In the genomic region with DNA sequence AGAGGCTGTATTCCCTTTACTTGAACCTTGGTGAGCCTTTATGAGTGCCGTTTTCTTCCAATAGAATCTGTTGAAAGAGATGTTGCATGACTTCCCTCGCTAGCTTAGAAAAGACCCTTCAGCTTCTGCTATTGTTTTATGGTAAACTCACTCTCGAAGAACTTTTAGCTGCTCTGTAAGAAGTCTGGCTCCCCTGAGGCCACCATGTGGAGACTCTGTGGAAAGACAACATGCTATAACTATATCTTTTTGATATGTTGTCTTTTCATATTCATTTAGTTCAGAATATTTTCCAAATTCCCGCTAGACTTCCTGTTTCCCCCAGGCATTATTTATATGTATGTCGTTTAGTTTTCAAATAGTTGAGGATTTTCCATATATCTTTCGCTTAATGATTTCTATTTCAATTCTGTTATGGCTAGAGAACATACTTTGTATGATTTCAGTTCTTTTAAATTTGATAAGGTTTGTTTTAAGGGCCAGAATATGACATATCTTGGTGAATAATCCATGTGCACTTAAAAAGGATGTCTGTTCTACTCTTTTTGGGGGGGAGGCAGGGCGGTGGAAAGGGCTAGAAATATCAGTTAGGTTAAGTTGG, we compare ENCODE assay signal across 8 cellular contexts.
DNase-seq lines count a peak whose midpoint lies in the region; ATAC-seq and TF ChIP-seq lines count a peak whose summit lies in the region.

No MANE protein-coding gene starts in this region.

- no peak overlapping the region for H3K27ac ChIP-seq in liver (ENCODE audit: low read depth in 1 of 2, low read length in 2 of 2)

- H3K27me3 ChIP-seq in liver (ENCODE audit: control insufficient read depth in 4 of 4, insufficient read depth in 4 of 4, low read length in 3 of 4) = no peaks in the 10 kb centered on the region

- TF ChIP-seq RAD21 in liver (IDR thresholded peaks at IDR 0.05) = peak; percentile 83 to 88

- H3K9me3 ChIP-seq in liver (ENCODE audit: control insufficient read depth in 4 of 4, low read length in 3 of 4) = no peaks in the 10 kb centered on the region

- no peaks in the 10 kb centered on the region for H3K4me1 ChIP-seq in liver (ENCODE audit: control insufficient read depth in 4 of 4, insufficient read depth in 4 of 4, low read length in 3 of 4)

- no peak overlapping the region for H3K9ac ChIP-seq in liver (ENCODE audit: low read depth in 1 of 2, low read length in 2 of 2)

- WGBS in liver = 60% methylated on average over 7 of the region's 7 CpGs

- peak; percentile 77 for TF ChIP-seq CTCF in cardiac fibroblast (IDR thresholded peaks at IDR 0.05; ENCODE audit: low read depth, low read length)
- TF ChIP-seq CTCF in liver (IDR thresholded peaks at IDR 0.05; ENCODE audit: low read depth, low read length, missing input control) = peak; percentile 75

- H3K36me3 ChIP-seq in liver (ENCODE audit: control insufficient read depth in 4 of 4, insufficient read depth in 3 of 4, low read depth in 1 of 4, low read length in 3 of 4) = no peaks in the 10 kb centered on the region

- H3K4me3 ChIP-seq in cardiac fibroblast (replicated peaks in 1 of 2; ENCODE audit: low read depth in 2 of 2, low read length in 2 of 2) = no peak overlapping the region
- H3K4me3 ChIP-seq in liver (ENCODE audit: low read depth in 1 of 3, low read length in 3 of 3) = no peak overlapping the region

- DNase-seq in CD1c-positive myeloid dendritic cell (ENCODE audit: extremely low spot score) (peak; percentile 48), RKO (ENCODE audit: low spot score) (peak; percentile 70), cardiac fibroblast (ENCODE audit: low read depth in 2 of 2) (peak; percentile 71 to 77), SHP77 treated with DMSO at 0.1 percent for 48 hours (lab: John Stamatoyannopoulos, UW) (no peak), KG1 (lab: John Stamatoyannopoulos, UW) (no peak)

- peak; percentile 66 for ATAC-seq in GM18868 (IDR thresholded peaks at IDR 0.05; ENCODE audit: unreplicated experiment)
- no peak for ATAC-seq in HG03175 (IDR thresholded peaks at IDR 0.05; ENCODE audit: unreplicated experiment)

TF ChIP-seq in liver, 16 proteins besides CTCF, POLR2A, EP300 and RAD21:
- TF ChIP-seq HNF4A (conservative IDR thresholded peaks at IDR 0.05) (no peak), REST (IDR thresholded peaks at IDR 0.05) (no peak), FOXA1 (IDR thresholded peaks at IDR 0.05) (no peak), ATF3 (IDR thresholded peaks at IDR 0.05) (no peak), HNF4G (IDR thresholded peaks at IDR 0.05) (no peak), NR2F2 (IDR thresholded peaks at IDR 0.05) (no peak), YY1 (IDR thresholded peaks at IDR 0.05) (no peak), SP1 (IDR thresholded peaks at IDR 0.05) (no peak), EGR1 (IDR thresholded peaks at IDR 0.05; ENCODE audit: low read depth in 2 of 2) (no peak), GABPA (IDR thresholded peaks at IDR 0.05 in 1 of 2, conservative IDR thresholded peaks at IDR 0.05 in 1 of 2) (no peak), RXRA (IDR thresholded peaks at IDR 0.05) (no peak)
- TF ChIP-seq, protein P1, sequence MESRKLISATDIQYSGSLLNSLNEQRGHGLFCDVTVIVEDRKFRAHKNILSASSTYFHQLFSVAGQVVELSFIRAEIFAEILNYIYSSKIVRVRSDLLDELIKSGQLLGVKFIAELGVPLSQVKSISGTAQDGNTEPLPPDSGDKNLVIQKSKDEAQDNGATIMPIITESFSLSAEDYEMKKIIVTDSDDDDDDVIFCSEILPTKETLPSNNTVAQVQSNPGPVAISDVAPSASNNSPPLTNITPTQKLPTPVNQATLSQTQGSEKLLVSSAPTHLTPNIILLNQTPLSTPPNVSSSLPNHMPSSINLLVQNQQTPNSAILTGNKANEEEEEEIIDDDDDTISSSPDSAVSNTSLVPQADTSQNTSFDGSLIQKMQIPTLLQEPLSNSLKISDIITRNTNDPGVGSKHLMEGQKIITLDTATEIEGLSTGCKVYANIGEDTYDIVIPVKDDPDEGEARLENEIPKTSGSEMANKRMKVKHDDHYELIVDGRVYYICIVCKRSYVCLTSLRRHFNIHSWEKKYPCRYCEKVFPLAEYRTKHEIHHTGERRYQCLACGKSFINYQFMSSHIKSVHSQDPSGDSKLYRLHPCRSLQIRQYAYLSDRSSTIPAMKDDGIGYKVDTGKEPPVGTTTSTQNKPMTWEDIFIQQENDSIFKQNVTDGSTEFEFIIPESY (IDR thresholded peaks at IDR 0.05) = no peak

Comparison
In these comparisons a context has a peak if more than half of its experiments do, and no peak if none do; other contexts are left out.
1. DNase-seq: peak in CD1c-positive myeloid dendritic cell (single experiment), RKO (single experiment) and cardiac fibroblast (2 of 2); none in SHP77 treated with DMSO at 0.1 percent for 48 hours (single experiment) and KG1 (single experiment).